15 cellular contexts compared by ENCODE assay signal in the genomic region with DNA sequence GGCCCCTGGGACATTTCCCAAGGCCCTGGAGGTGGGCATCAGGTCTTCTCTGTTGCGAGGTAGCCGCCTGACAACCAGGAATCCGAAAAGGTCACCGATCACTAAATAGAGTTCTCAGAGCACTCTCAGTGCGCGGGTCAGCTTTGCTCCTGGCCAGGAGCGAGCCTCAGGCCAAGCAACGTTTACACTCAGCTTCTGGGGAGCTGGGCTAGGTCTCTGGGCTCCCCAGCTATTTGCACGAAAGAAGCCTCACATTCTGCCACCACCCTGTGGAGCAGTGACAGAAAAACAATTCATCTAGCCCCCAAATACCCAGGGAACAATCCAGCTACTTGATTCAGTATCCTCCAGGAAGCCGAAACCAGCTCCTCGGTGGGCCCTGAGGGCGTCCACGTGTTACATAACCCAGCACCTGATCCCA. TPM values are rescaled to one million over a fixed set of nuclear protein-coding genes. Genes with fewer than 3 reads are reported as not detected.
DNase-seq lines count a peak whose midpoint lies in the region; ATAC-seq and TF ChIP-seq lines count a peak whose summit lies in the region.
"Had no signal": no experiment of that assay in that cellular context is flagged by ENCODE, and none has a peak within 500 bp of the region (broad histone marks: within the 10 kb centered on the region; RNA-seq: fewer than 3 reads in every experiment).

No MANE protein-coding gene starts in this region.

- dilution Hi-C loops in IMR-90 (cut with HindIII; ENCODE audit: low sequenced_read_pairs, unreplicated experiment) = no loop called here

- H3K27ac Mint-ChIP-seq in activated naive CD4-positive, alpha-beta T cell treated with anti-CD3 and anti-CD28 coated beads, Interleukin-2, amount 50 U/mL, for 72 hours = no peak overlapping the region
- H3K27ac Mint-ChIP-seq: stimulated activated effector memory CD8-positive, alpha-beta T cell treated with anti-CD3 and anti-CD28 coated beads, Interleukin-12 subunit alpha, Interleukin-12 subunit beta, amount 100 ng/mL, for 72 hours had no signal

- peak overlapping the region; percentile 95; the same call in 1 of the 2 replicates for H3K56ac ChIP-seq in IMR-90 (ENCODE audit: extremely low read depth, insufficient read depth, low read length)

- CTCF ChIA-PET in IMR-90 (lab: Yijun Ruan, JAX) = interaction anchor here (0.6 to 1.1 kb wide), 3 partner anchors 16 to 476 kb away, joined by 3 to 4 read pairs (median 3); no protein-coding TSS in a partner anchor

- H3K9me3 Mint-ChIP-seq in activated naive CD4-positive, alpha-beta T cell treated with anti-CD3 and anti-CD28 coated beads, Interleukin-2, amount 50 U/mL, for 72 hours = no peaks in the 10 kb centered on the region
- H3K9me3 Mint-ChIP-seq: stimulated activated effector memory CD8-positive, alpha-beta T cell treated with anti-CD3 and anti-CD28 coated beads, Interleukin-12 subunit alpha, Interleukin-12 subunit beta, amount 100 ng/mL, for 72 hours had no signal

- peaks cover 39% of the 10 kb centered on the region for H3K4me1 ChIP-seq in IMR-90 (ENCODE audit: control insufficient read depth, insufficient read depth, low read length)
- H3K4me1 ChIP-seq in liver (ENCODE audit: control insufficient read depth in 4 of 4, insufficient read depth in 4 of 4, low read length in 3 of 4) = peaks cover 0 to 28% (median 18%) of the 10 kb centered on the region in 4 donors

- no peak overlapping the region for H2BK15ac ChIP-seq in IMR-90 (ENCODE audit: low read depth, low read length)

- in situ Hi-C loops in IMR-90 (cut with MboI; ENCODE audit: low sequenced_read_pairs) = loop anchor here (10.0 kb wide), 1 partner anchor 150 kb away; no protein-coding TSS in a partner anchor

- peaks cover 36% of the 10 kb centered on the region for H3K9me1 ChIP-seq in IMR-90 (ENCODE audit: insufficient read depth, low read length)

- H2AK5ac ChIP-seq in IMR-90 (ENCODE audit: low read depth, low read length) = peak overlapping the region; percentile 23; the same call in 1 of the 2 replicates

- H2AFZ ChIP-seq in IMR-90 (replicated peaks; ENCODE audit: low read length, poor library complexity) = no peak overlapping the region

- no peak for DNase-seq in IMR-90
- peak in 1 of 49 donors; percentile 37 for DNase-seq in substantia nigra (lab: John Stamatoyannopoulos, UW)
- DNase-seq in activated gamma-delta T cell treated with Interleukin-2 at 50 U/mL for 16 hours = no peak
- DNase-seq in activated naive CD4-positive, alpha-beta T cell treated with anti-CD3 and anti-CD28 coated beads, Interleukin-2, amount 50 U/mL, for 72 hours (ENCODE audit: low spot score in 2 of 2) = no peak
- DNase-seq in iPS-NIHi7 (ENCODE audit: extremely low spot score) = no peak
- DNase-seq: DMS 273 treated with DMSO at 0.1 percent for 48 hours; effector CD8-positive, alpha-beta T cell; NCI-H1048; NK-92 treated with Interleukin-12 subunit alpha and Interleukin-12 subunit beta, amount 100 ng/mL, for 24 hours had no signal

- ATAC-seq in IMR-90 (ENCODE audit: low read depth) (no peak), HG03135 (IDR thresholded peaks at IDR 0.05; ENCODE audit: unreplicated experiment) (no peak)
- ATAC-seq in activated naive CD4-positive, alpha-beta T cell treated with anti-CD3 and anti-CD28 coated beads, Interleukin-2, amount 50 U/mL, for 72 hours = no peak
- ATAC-seq: HCT116; left lung; stimulated activated effector memory CD8-positive, alpha-beta T cell treated with anti-CD3 and anti-CD28 coated beads, Interleukin-12 subunit alpha, Interleukin-12 subunit beta, amount 100 ng/mL, for 72 hours had no signal

- H3K14ac ChIP-seq in IMR-90 (replicated peaks; ENCODE audit: low read depth, low read length) = peak overlapping the region; percentile 97; the same call in 1 of the 2 replicates

- no peak overlapping the region for H2BK5ac ChIP-seq in IMR-90 (ENCODE audit: low read depth, low read length, poor library complexity, severe bottlenecking)

- POLR2A ChIA-PET in IMR-90 (lab: Charles Lee; ENCODE audit: unreplicated experiment) = interaction anchor here (0.6 kb wide), 2 partner anchors 27 to 51 kb away, joined by 4 to 6 read pairs; no protein-coding TSS in a partner anchor

- no TSS peak for BruUV-seq in IMR-90 (replicated peaks; lab: Mats Ljungman, UMichigan)

- 0 out of 4 replicates have a peak overlapping the region, but pooled peaks of 1 of the 2 experiments have one; percentile 1 for H4K8ac ChIP-seq in IMR-90 (ENCODE audit: low read depth in 2 of 2, low read length in 2 of 2)

- peak overlapping the region; percentile 23; the same call in 1 of the 2 replicates for H3K27ac ChIP-seq in IMR-90 (ENCODE audit: insufficient read depth, low read length)
- H3K27ac ChIP-seq in cingulate gyrus (ENCODE audit: low read depth, low read length) = peak overlapping the region; percentile 75
- H3K27ac ChIP-seq in liver (ENCODE audit: low read depth in 1 of 2, low read length in 2 of 2) = peak overlapping the region; percentile 79 to 89
- H3K27ac ChIP-seq in substantia nigra (ENCODE audit: low read depth, low read length, poor library complexity, severe bottlenecking) = peak overlapping the region; percentile 92

- H3K79me1 ChIP-seq in IMR-90 (ENCODE audit: low read depth in 1 of 2, low read length in 2 of 2) = peaks cover 8 to 39% of the 10 kb centered on the region in 2 experiments; a peak in 3 of 4 replicates

- TF ChIP-seq CTCF in IMR-90 (conservative IDR thresholded peaks at IDR 0.05; ENCODE audit: low read depth, low read length) = no peak
- TF ChIP-seq CTCF in liver (IDR thresholded peaks at IDR 0.05; ENCODE audit: low read depth, low read length, missing input control) = no peak

- H4K91ac ChIP-seq in IMR-90 (ENCODE audit: insufficient read depth, low read depth, low read length) = peak overlapping the region; percentile 4; the same call in 1 of the 2 replicates

- H3K9me3 ChIP-seq in IMR-90 (ENCODE audit: control insufficient read depth, insufficient read depth, low read length) (no peaks in the 10 kb centered on the region), liver (ENCODE audit: control insufficient read depth in 4 of 4, low read length in 3 of 4) (no peaks in the 10 kb centered on the region)
- H3K9me3 ChIP-seq: left lung had no signal

- peak overlapping the region; percentile 56; the same call in 1 of the 2 replicates for H3K4me3 ChIP-seq in IMR-90 (ENCODE audit: insufficient read depth, low read depth, low read length)
- H3K4me3 ChIP-seq in liver (ENCODE audit: low read depth in 1 of 3, low read length in 3 of 3) = peak overlapping the region in 1 of 3 donors; percentile 92
- H3K4me3 ChIP-seq: left lung had no signal

- H3K36me3 ChIP-seq in IMR-90 (ENCODE audit: control insufficient read depth, insufficient read depth, low read length) (peaks cover 18% of the 10 kb centered on the region), liver (ENCODE audit: control insufficient read depth in 4 of 4, insufficient read depth in 3 of 4, low read depth in 1 of 4, low read length in 3 of 4) (no peaks in the 10 kb centered on the region)
- H3K36me3 ChIP-seq: left lung had no signal

- TF ChIP-seq POLR2A in IMR-90 (IDR thresholded peaks at IDR 0.05; ENCODE audit: low read depth, low read length) = no peak

- no peaks in the 10 kb centered on the region for H3K36me3 Mint-ChIP-seq in activated naive CD4-positive, alpha-beta T cell treated with anti-CD3 and anti-CD28 coated beads, Interleukin-2, amount 50 U/mL, for 72 hours
- H3K36me3 Mint-ChIP-seq: stimulated activated effector memory CD8-positive, alpha-beta T cell treated with anti-CD3 and anti-CD28 coated beads, Interleukin-12 subunit alpha, Interleukin-12 subunit beta, amount 100 ng/mL, for 72 hours had no signal

- H4K20me1 ChIP-seq in IMR-90 (ENCODE audit: insufficient read depth, low read length) = peaks cover 71% of the 10 kb centered on the region

- H2AK9ac ChIP-seq in IMR-90 (replicated peaks; ENCODE audit: low read depth, low read length, poor library complexity) = no peak overlapping the region

- intact Hi-C loops in IMR-90 (cut with micrococcal nuclease) = loop anchor here (2.0 kb wide), 1 partner anchor 26 kb away; no protein-coding TSS in a partner anchor

- H3K18ac ChIP-seq in IMR-90 (ENCODE audit: low read depth, low read length) = no peak overlapping the region

- no peak overlapping the region; the same call in 1 of the 2 replicates for H3K9ac ChIP-seq in IMR-90 (ENCODE audit: low read depth, low read length)
- peak overlapping the region; percentile 34 to 57 for H3K9ac ChIP-seq in liver (ENCODE audit: low read depth in 1 of 2, low read length in 2 of 2)

- H3K23ac ChIP-seq in IMR-90 (ENCODE audit: low read depth, low read length) = peak overlapping the region; percentile 99

- peak overlapping the region; percentile 94; the same call in 1 of the 2 replicates for H3K4ac ChIP-seq in IMR-90 (ENCODE audit: low read depth, low read length)

- H3K4me2 ChIP-seq in IMR-90 (ENCODE audit: low read depth, low read length) = peak overlapping the region; percentile 84

- peak overlapping the region; percentile 88; the same call in 1 of the 2 replicates for H2BK120ac ChIP-seq in IMR-90 (ENCODE audit: low read depth, low read length)

- no peak for TF ChIP-seq RAD21 in IMR-90 (IDR thresholded peaks at IDR 0.05; ENCODE audit: low read length)
- TF ChIP-seq RAD21 in liver (IDR thresholded peaks at IDR 0.05) = no peak

- H4K5ac ChIP-seq in IMR-90 (ENCODE audit: low read depth, low read length) = no peak overlapping the region

- 86% methylated on average over 4 of the region's 13 CpGs; no CpG with 5 or more reads in 1 of the 2 experiments for WGBS in IMR-90 (ENCODE audit: extremely low coverage in 2 of 2, insufficient read length in 1 of 2), 2 experiments
- 59% methylated on average over 13 of the region's 13 CpGs for WGBS in liver

- no peaks in the 10 kb centered on the region for H3K27me3 ChIP-seq in IMR-90 (ENCODE audit: control insufficient read depth, insufficient read depth, low read length)
- no peaks in the 10 kb centered on the region for H3K27me3 ChIP-seq in liver (ENCODE audit: control insufficient read depth in 4 of 4, insufficient read depth in 4 of 4, low read length in 3 of 4)

- no peak overlapping the region for H2BK20ac ChIP-seq in IMR-90 (ENCODE audit: low read depth, low read length)

TF ChIP-seq in IMR-90, 13 proteins besides CTCF, POLR2A, EP300 and RAD21 (continues in another document):
- no peak for TF ChIP-seq RFX5 (IDR thresholded peaks at IDR 0.05; ENCODE audit: low read depth, low read length)
- TF ChIP-seq MAFK (IDR thresholded peaks at IDR 0.05; ENCODE audit: low read depth, low read length) = no peak

TF ChIP-seq in liver, 16 proteins besides CTCF, POLR2A, EP300 and RAD21 (continues in another document):
- no peak for TF ChIP-seq NR2F2 (IDR thresholded peaks at IDR 0.05)

RNA-seq across cellular contexts. Expression of a gene that starts 3.3 kb away (rescaled TPM):
- 112 and 122 TPM in 2 replicates for total RNA-seq in IMR-90 (2012; rRNA removed)
- 101 and 104 TPM in 2 replicates for polyA plus RNA-seq in IMR-90 (2012; rRNA removed)
- polyA plus RNA-seq in IMR-90 (2012; cell fraction: cytosol; rRNA removed) = 62.6 and 79.6 TPM in 2 replicates
- polyA plus RNA-seq in IMR-90 (2012; cell fraction: nucleus; rRNA removed; ENCODE audit: low replicate concordance) = 63.9 and 105 TPM in 2 replicates
- 10 to 100 TPM in 1 of 2 donors, 1 to 10 TPM in 1; 4.1 to 18.4 TPM for total RNA-seq in liver
- 10 to 100 TPM in 1 of 2 donors, 1 to 10 TPM in 1; 9.2 to 15.3 TPM for polyA plus RNA-seq in liver
- under 1 TPM in 1 of 2 donors, not detected in 1; 0.31 TPM for total RNA-seq in activated naive CD4-positive, alpha-beta T cell treated with anti-CD3 and anti-CD28 coated beads, Interleukin-2, amount 50 U/mL, for 72 hours

Comparison
In these comparisons a context has a peak if more than half of its experiments do, and no peak if none do; other contexts are left out.
1. H3K27ac ChIP-seq: peak in every context shown above with its lines; median percentile 92 in substantia nigra; 84 in liver; 75 in cingulate gyrus; 23 in IMR-90.